19 cellular contexts compared by ENCODE assay signal in the genomic region with DNA sequence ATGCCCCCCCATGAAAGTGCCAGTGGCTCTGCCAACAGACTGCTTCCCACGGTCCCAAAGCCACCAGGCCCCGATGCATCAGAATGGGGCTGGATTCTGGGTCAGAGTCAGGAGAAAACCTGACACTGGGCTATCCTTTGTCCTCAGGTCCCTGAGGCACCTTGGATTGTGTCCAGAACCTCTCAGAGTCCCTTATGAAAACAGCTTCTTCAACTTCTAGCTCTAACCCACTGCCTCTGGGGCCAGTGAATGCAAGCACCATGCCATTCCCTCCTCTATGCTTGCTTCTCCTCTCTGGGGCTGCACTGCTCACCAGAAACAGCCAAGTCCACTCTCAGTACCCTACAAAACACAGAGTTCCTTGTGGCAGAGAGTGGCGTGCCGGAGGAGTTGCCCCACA. TPM values are rescaled to one million over a fixed set of nuclear protein-coding genes. Genes with fewer than 3 reads are reported as not detected.
A peak's percentile ranks its signal among the peaks of the same experiment; 100 is the strongest.
DNase-seq lines count a peak whose midpoint lies in the region; ATAC-seq and TF ChIP-seq lines count a peak whose summit lies in the region.
"Had no signal": no experiment of that assay in that cellular context is flagged by ENCODE, and none has a peak within 500 bp of the region (broad histone marks: within the 10 kb centered on the region; RNA-seq: fewer than 3 reads in every experiment).

No MANE protein-coding gene starts in this region.

- no TSS peak for BruUV-seq in MCF 10A (replicated peaks; lab: Mats Ljungman, UMichigan)

- H3K36me3 Mint-ChIP-seq in MCF 10A (ENCODE audit: insufficient read depth, unreplicated experiment): no peaks in the 10 kb centered on the region
- no peaks in the 10 kb centered on the region for H3K36me3 Mint-ChIP-seq in neural progenitor cell
- H3K36me3 Mint-ChIP-seq: CD14-positive monocyte; CD4-positive, alpha-beta memory T cell had no signal

- no peak for ATAC-seq in GM21423 (IDR thresholded peaks at IDR 0.05; ENCODE audit: unreplicated experiment)
- ATAC-seq: HepG2 had no signal

- no peaks in the 10 kb centered on the region for H3K79me2 ChIP-seq in neural progenitor cell (ENCODE audit: low read depth)
- H3K79me2 ChIP-seq in Karpas-422 (ENCODE audit: low read length): no peaks in the 10 kb centered on the region

- no peaks in the 10 kb centered on the region for H3K27me3 ChIP-seq in breast epithelium
- H3K27me3 ChIP-seq in neural progenitor cell: no peaks in the 10 kb centered on the region
- no peaks in the 10 kb centered on the region for H3K27me3 ChIP-seq in Karpas-422 (ENCODE audit: low read length)
- H3K27me3 ChIP-seq: BLaER1 had no signal

- DNase-seq in breast epithelium (ENCODE audit: low spot score in 2 of 2) (no peak), MCF 10A (ENCODE audit: unreplicated experiment) (no peak), foreskin melanocyte (peak; percentile 18), neural progenitor cell (ENCODE audit: low spot score) (no peak), DMS79 (lab: John Stamatoyannopoulos, UW) (no peak), pons (ENCODE audit: low spot score) (no peak), Karpas-422 (no peak)
- DNase-seq: 8988T; CD4-positive, alpha-beta memory T cell; DMS153; DMS79 treated with DMSO at 0.1 percent for 48 hours; GF-D8; GM23248 had no signal

- POLR2A ChIA-PET in MCF 10A (lab: Yijun Ruan, JAX): no interaction called here

- H2AFZ ChIP-seq in neural progenitor cell (replicated peaks) (no peak overlapping the region), Karpas-422 (ENCODE audit: low read length) (no peak overlapping the region)
- H2AFZ ChIP-seq: GM23248 had no signal

- no peaks in the 10 kb centered on the region for H3K27me3 Mint-ChIP-seq in MCF 10A (ENCODE audit: insufficient read depth, unreplicated experiment)
- peaks cover 2% of the 10 kb centered on the region for H3K27me3 Mint-ChIP-seq in neural progenitor cell (ENCODE audit: insufficient read depth, low read depth)

- H3K4me1 ChIP-seq in breast epithelium: no peaks in the 10 kb centered on the region
- peaks cover 17% of the 10 kb centered on the region for H3K4me1 ChIP-seq in neural progenitor cell
- peaks cover 6% of the 10 kb centered on the region; the same call in 1 of the 2 replicates for H3K4me1 ChIP-seq in Karpas-422 (ENCODE audit: low read length)
- H3K4me1 ChIP-seq: BLaER1 had no signal

- intact Hi-C loops in breast epithelium (cut with DNase I; ENCODE audit: low total_unique reads): no loop called here
- intact Hi-C loops in MCF 10A (cut with micrococcal nuclease): no loop called here

- H3K9me2 ChIP-seq in Karpas-422 (replicated peaks; ENCODE audit: insufficient read depth, low read length): no peaks in the 10 kb centered on the region

- H3K4me2 ChIP-seq in neural progenitor cell: no peak overlapping the region
- H3K4me2 ChIP-seq in Karpas-422 (ENCODE audit: low read depth, low read length, poor library complexity, severe bottlenecking): no peak overlapping the region
- H3K4me2 ChIP-seq: BLaER1 had no signal

- peak overlapping the region; percentile 25 to 87 for H3K27ac ChIP-seq in breast epithelium
- no peak overlapping the region for H3K27ac ChIP-seq in neural progenitor cell
- no peak overlapping the region for H3K27ac ChIP-seq in Karpas-422 (ENCODE audit: low read length)
- H3K27ac ChIP-seq: BLaER1, GM23248 had no signal

- H3K27ac Mint-ChIP-seq in MCF 10A (ENCODE audit: low read depth, unreplicated experiment) (no peak overlapping the region), neural progenitor cell (no peak overlapping the region)

- H3K9ac ChIP-seq in neural progenitor cell (no peak overlapping the region), Karpas-422 (ENCODE audit: low read length) (no peak overlapping the region)
- H3K9ac ChIP-seq: BLaER1, GM23248 had no signal

- H3K9me3 ChIP-seq in breast epithelium: no peaks in the 10 kb centered on the region
- no peaks in the 10 kb centered on the region for H3K9me3 ChIP-seq in neural progenitor cell (ENCODE audit: low read depth)
- H3K9me3 ChIP-seq in Karpas-422 (ENCODE audit: low read length): no peaks in the 10 kb centered on the region
- H3K9me3 ChIP-seq: BLaER1, HAP-1 had no signal

- CTCF ChIA-PET in MCF 10A (lab: Yijun Ruan, JAX): no interaction called here

- H3K4me3 ChIP-seq in breast epithelium (no peak overlapping the region), neural progenitor cell (no peak overlapping the region), Karpas-422 (ENCODE audit: low read length) (no peak overlapping the region)
- H3K4me3 ChIP-seq: BLaER1, GM23248, HAP-1 had no signal

- H3K36me3 ChIP-seq in breast epithelium (no peaks in the 10 kb centered on the region), neural progenitor cell (no peaks in the 10 kb centered on the region), Karpas-422 (ENCODE audit: insufficient read depth, low read length) (no peaks in the 10 kb centered on the region)
- H3K36me3 ChIP-seq: BLaER1, HAP-1 had no signal

- no peaks in the 10 kb centered on the region for H4K20me1 ChIP-seq in neural progenitor cell (ENCODE audit: low read depth)
- no peaks in the 10 kb centered on the region for H4K20me1 ChIP-seq in Karpas-422 (ENCODE audit: insufficient read depth, low read depth, low read length)
- H4K20me1 ChIP-seq: BLaER1 had no signal

- H3K4me3 Mint-ChIP-seq in MCF 10A (ENCODE audit: unreplicated experiment) (no peak overlapping the region), neural progenitor cell (peak overlapping the region; percentile 58)
- H3K4me3 Mint-ChIP-seq: CD14-positive monocyte; CD4-positive, alpha-beta memory T cell had no signal

- H3K9me3 Mint-ChIP-seq in MCF 10A (ENCODE audit: unreplicated experiment) (no peaks in the 10 kb centered on the region), neural progenitor cell (no peaks in the 10 kb centered on the region)
- H3K9me3 Mint-ChIP-seq: CD4-positive, alpha-beta memory T cell had no signal

- no peak for TF ChIP-seq POLR2A in breast epithelium (IDR thresholded peaks at IDR 0.05)

- H3K4me1 Mint-ChIP-seq in MCF 10A (ENCODE audit: insufficient read depth, unreplicated experiment) (no peaks in the 10 kb centered on the region), neural progenitor cell (peaks cover 31% of the 10 kb centered on the region)
- H3K4me1 Mint-ChIP-seq: CD14-positive monocyte; CD4-positive, alpha-beta memory T cell had no signal

- peaks cover 15% of the 10 kb centered on the region for H3F3A ChIP-seq in neural progenitor cell (ENCODE audit: low read depth)

- TF ChIP-seq CTCF in breast epithelium (IDR thresholded peaks at IDR 0.05) (no peak), MCF 10A (IDR thresholded peaks at IDR 0.05; ENCODE audit: unreplicated experiment) (no peak), neural progenitor cell (IDR thresholded peaks at IDR 0.05) (no peak)

RNA-seq across cellular contexts. Expression of a gene that starts 9.9 kb away (rescaled TPM):
- total RNA-seq in breast epithelium: 10 to 100 TPM in 2 of 3 donors, not detected in 1; 11.5 to 14.5 TPM
- not detected in 2 replicates for total RNA-seq in MCF 10A (2022)
- total RNA-seq in neural progenitor cell (ENCODE audit: low replicate concordance): 320 and 454 TPM in 2 replicates
- not detected in 2 replicates for total RNA-seq in Karpas-422 (2014; rRNA removed; shearing (Covaris generic); ENCODE audit: low replicate concordance)
- total RNA-seq: CD4-positive, alpha-beta memory T cell; GM23248; H4; HepG2 had no signal

RNA-seq across cellular contexts. Expression of a gene that starts 50.6 kb away (rescaled TPM):
- total RNA-seq in breast epithelium (10 to 100 TPM; 63.5 to 98.8 (median 96.0) TPM), MCF 10A (2022) (54.3 and 56.2 TPM in 2 replicates), neural progenitor cell (ENCODE audit: low replicate concordance) (76.0 and 78.4 TPM in 2 replicates)
- 96.9 and 134 TPM in 2 replicates for total RNA-seq in Karpas-422 (2014; rRNA removed; shearing (Covaris generic); ENCODE audit: low replicate concordance)

Comparison
In these comparisons a context has a peak if more than half of its experiments do, and no peak if none do; other contexts are left out.
1. H3K27ac ChIP-seq: peak in breast epithelium (2 of 2); none in neural progenitor cell (single experiment) and Karpas-422 (single experiment).
2. RNA of a gene that starts 9.9 kb away (total RNA-seq): 320 to 454 TPM in neural progenitor cell; 11.5 to 14.5 TPM in breast epithelium, not detected in MCF 10A and not detected in Karpas-422; every median in the first group is over 10 times any median in the second.